In genomic region chr17:4366312-4367063, GRCh38 we compare ENCODE assay signal across 8 cellular contexts. TPM values are rescaled to one million over a fixed set of nuclear protein-coding genes. Genes with fewer than 3 reads are reported as not detected.
DNase-seq lines count a peak whose midpoint lies in the region; ATAC-seq, FAIRE-seq and TF ChIP-seq lines count a peak whose summit lies in the region.

UBE2G1 (minus strand) TSS chr17:4366675; CDS start chr17:4366316, 359 bp downstream.

- H3K27me3 ChIP-seq in bronchial epithelial cell (ENCODE audit: control insufficient read depth, insufficient read depth, low read length): no peaks in the 10 kb centered on the region
- H3K27me3 ChIP-seq in spleen (replicated peaks in 1 of 7): no peaks in the 10 kb centered on the region

- H3K4me3 ChIP-seq in WI38 (ENCODE audit: low read depth, low read length) (peak within 1 kb of the TSS; percentile 91), bronchial epithelial cell (ENCODE audit: low read depth, low read length) (peak within 1 kb of the TSS; percentile 91), spleen (peak within 1 kb of the TSS; percentile 83 to 99 (median 98))

- 0 to 2% (median 1%) methylated on average over 7 to 78 of the region's 78 CpGs for WGBS in spleen, 5 donors

- DNase-seq in AG08395 (ENCODE audit: low spot score) (peak; percentile 98), NCI-H2227 treated with DMSO at 0.1 percent for 48 hours (lab: John Stamatoyannopoulos, UW) (peak; percentile 88), bronchial epithelial cell (ENCODE audit: low read depth) (peak; percentile 88), iPS-NIHi7 (ENCODE audit: extremely low spot score) (peak; percentile 99), spleen (peak; percentile 100)

- FAIRE-seq in bronchial epithelial cell (lab: Jason Lieb, UNC): no peak

- H3K4me1 ChIP-seq in spleen: peaks cover 11 to 49% (median 35%) of the 10 kb centered on the region in 6 donors

- H3K36me3 ChIP-seq in bronchial epithelial cell (ENCODE audit: control insufficient read depth, insufficient read depth, low read length): peaks cover 1% of the 10 kb centered on the region
- H3K36me3 ChIP-seq in spleen: peaks cover 0 to 13% (median 3%) of the 10 kb centered on the region in 6 donors

- peak; percentile 56 to 89 (median 82) for TF ChIP-seq POLR2A in spleen (IDR thresholded peaks at IDR 0.05)

- H3K27ac ChIP-seq in spleen: peak within 1 kb of the TSS; percentile 95 to 100 (median 98)

- H3K9me3 ChIP-seq in spleen: no peaks in the 10 kb centered on the region

- TF ChIP-seq CTCF in WI38 (IDR thresholded peaks at IDR 0.05; ENCODE audit: low read depth, low read length) (0 out of 2 replicates have a peak, but pooled peaks have one; percentile 4), bronchial epithelial cell (IDR thresholded peaks at IDR 0.05; ENCODE audit: insufficient read depth, low read length, severe bottlenecking) (peak; percentile 34), spleen (IDR thresholded peaks at IDR 0.05 in 8 of 11, conservative IDR thresholded peaks at IDR 0.05 in 3 of 11) (peak in 5 of 11 experiments; percentile 23 to 58 (median 33))

- ATAC-seq in GM18873 (IDR thresholded peaks at IDR 0.05; ENCODE audit: low FRiP score, unreplicated experiment): peak; percentile 65
- ATAC-seq in HG03159 (IDR thresholded peaks at IDR 0.05; ENCODE audit: unreplicated experiment): peak; percentile 73

- intact Hi-C loops in spleen (cut with DNase I; ENCODE audit: low total_unique reads): no loop called here

RNA-seq across cellular contexts. Expression of gene UBE2G1, which starts in this region (rescaled TPM):
- total RNA-seq in bronchial epithelial cell: 39.2 and 42.2 TPM in 2 replicates
- 10 to 100 TPM; 43.8 to 59.7 (median 56.1) TPM for total RNA-seq in spleen
- polyA plus RNA-seq in spleen: 10 to 100 TPM; 10.7 to 15.2 (median 15.2) TPM

Comparison
In these comparisons a context has a peak if more than half of its experiments do, and no peak if none do; other contexts are left out.
1. Peak in every context shown above with its lines: DNase-seq, ATAC-seq, H3K4me3 ChIP-seq and H3K27ac ChIP-seq.